Comparison of ENCODE assay signal across 20 cellular contexts in genomic region chr1:84061336-84061735, GRCh38.
DNase-seq lines count a peak whose midpoint lies in the region; FAIRE-seq and TF ChIP-seq lines count a peak whose summit lies in the region.
"Had no signal": no experiment of that assay in that cellular context is flagged by ENCODE, and none has a peak within 500 bp of the region (broad histone marks: within the 10 kb centered on the region; RNA-seq: fewer than 3 reads in every experiment).

No MANE protein-coding gene starts in this region.

- no peak for FAIRE-seq in keratinocyte (lab: Jason Lieb, UNC)
- FAIRE-seq: A549, D721Med, G401.6, GM12891 had no signal

- DNase-seq in DMS53 (lab: John Stamatoyannopoulos, UW) = peak; percentile 24
- no peak for DNase-seq in DMS53 treated with DMSO at 0.1 percent for 48 hours (lab: John Stamatoyannopoulos, UW; ENCODE audit: unreplicated experiment)
- no peak for DNase-seq in epithelial cell of prostate (ENCODE audit: low read depth, low spot score)
- DNase-seq in keratinocyte (ENCODE audit: low read depth, low spot score) = no peak
- DNase-seq in cortex of kidney (lab: John Stamatoyannopoulos, UW) = no peak
- DNase-seq in NCI-H446 (lab: John Stamatoyannopoulos, UW) = no peak
- DNase-seq: AML-193; Caco-2; Calu3; CD4-positive, alpha-beta T cell; CD8-positive, alpha-beta T cell; DMS79 treated with DMSO at 0.1 percent for 48 hours; GF-D8 had no signal

- H3K9me3 ChIP-seq in keratinocyte (ENCODE audit: control insufficient read depth, low read depth, low read length) = no peaks in the 10 kb centered on the region
- H3K9me3 ChIP-seq: A549, Caco-2 had no signal

- no peaks in the 10 kb centered on the region for H3K9me1 ChIP-seq in keratinocyte (ENCODE audit: control insufficient read depth, extremely low read depth, insufficient read depth, low read length)

- H3K9ac ChIP-seq in keratinocyte (ENCODE audit: control insufficient read depth, extremely low read depth, insufficient read depth, low read length) = no peak overlapping the region
- H3K9ac ChIP-seq: BLaER1 treated with 17β-estradiol and CSF1 and Interleukin-3, amounts not matched to agents 10 nM and 100 nM had no signal

- no peak overlapping the region for H3K4me3 ChIP-seq in keratinocyte (ENCODE audit: control insufficient read depth in 2 of 3, extremely low read depth in 1 of 3, insufficient read depth in 2 of 3, low read depth in 1 of 3, low read length in 3 of 3)
- H3K4me3 ChIP-seq: A549; BLaER1 treated with 17β-estradiol and CSF1 and Interleukin-3, amounts not matched to agents 10 nM and 100 nM had no signal

- peaks cover 19% of the 10 kb centered on the region for H3K4me1 ChIP-seq in keratinocyte (ENCODE audit: control insufficient read depth, extremely low read depth, insufficient read depth, low read length)
- H3K4me1 ChIP-seq: A549; BLaER1 treated with 17β-estradiol and CSF1 and Interleukin-3, amounts not matched to agents 10 nM and 100 nM; Caco-2 had no signal

- dilution Hi-C loops in keratinocyte (cut with MboI; ENCODE audit: extremely low pct_ligation_motif_present, low sequenced_read_pairs) = no loop called here

- H3K4me2 ChIP-seq in keratinocyte (ENCODE audit: control insufficient read depth, extremely low read depth, insufficient read depth, low read depth, low read length) = peak overlapping the region; percentile 25
- H3K4me2 ChIP-seq: A549; BLaER1 treated with 17β-estradiol and CSF1 and Interleukin-3, amounts not matched to agents 10 nM and 100 nM had no signal

- no peaks in the 10 kb centered on the region for H4K20me1 ChIP-seq in keratinocyte (ENCODE audit: control insufficient read depth, extremely low read depth, insufficient read depth, low read length)
- H4K20me1 ChIP-seq: BLaER1 treated with 17β-estradiol and CSF1 and Interleukin-3, amounts not matched to agents 10 nM and 100 nM had no signal

- no peaks in the 10 kb centered on the region for H3K36me3 ChIP-seq in keratinocyte (ENCODE audit: control insufficient read depth in 2 of 2, extremely low read depth in 1 of 2, insufficient read depth in 2 of 2, low read length in 2 of 2)
- H3K36me3 ChIP-seq: BLaER1 treated with 17β-estradiol and CSF1 and Interleukin-3, amounts not matched to agents 10 nM and 100 nM had no signal

- no peak for TF ChIP-seq CTCF in keratinocyte (optimal IDR thresholded peaks at IDR 0.05 in 1 of 3, IDR thresholded peaks at IDR 0.05 in 1 of 3, conservative IDR thresholded peaks at IDR 0.05 in 1 of 3; ENCODE audit: extremely low read depth in 1 of 3, insufficient read depth in 2 of 3, low read length in 3 of 3)

- no peaks in the 10 kb centered on the region for H3K27me3 ChIP-seq in keratinocyte (ENCODE audit: control insufficient read depth, extremely low read depth, insufficient read depth, low read length)
- H3K27me3 ChIP-seq: BLaER1 treated with 17β-estradiol and CSF1 and Interleukin-3, amounts not matched to agents 10 nM and 100 nM had no signal

- H2AFZ ChIP-seq in keratinocyte (ENCODE audit: control insufficient read depth, low read length) = no peak overlapping the region

- H3K79me2 ChIP-seq in keratinocyte (ENCODE audit: control insufficient read depth, insufficient read depth, low read length) = no peaks in the 10 kb centered on the region

- H3K27ac ChIP-seq in epithelial cell of prostate = peak overlapping the region; percentile 20
- H3K27ac ChIP-seq in keratinocyte (ENCODE audit: control insufficient read depth, insufficient read depth, low read length) = no peak overlapping the region
- H3K27ac ChIP-seq: 22Rv1; A549; BLaER1 treated with 17β-estradiol and CSF1 and Interleukin-3, amounts not matched to agents 10 nM and 100 nM; C4-2B had no signal
